ENCODE assay signal across 29 cellular contexts in genomic region chr22:20026204-20026908, GRCh38. TPM values are rescaled to one million over a fixed set of nuclear protein-coding genes. Genes with fewer than 3 reads are reported as not detected.
DNase-seq lines count a peak whose midpoint lies in the region; ATAC-seq, FAIRE-seq and TF ChIP-seq lines count a peak whose summit lies in the region.
"Had no signal": no experiment of that assay in that cellular context is flagged by ENCODE, and none has a peak within 500 bp of the region (broad histone marks: within the 10 kb centered on the region; RNA-seq: fewer than 3 reads in every experiment).

No MANE protein-coding gene starts in this region.

- peaks cover 39% of the 10 kb centered on the region for H3K4me1 Mint-ChIP-seq in memory B cell
- peaks cover 21% of the 10 kb centered on the region for H3K4me1 Mint-ChIP-seq in activated CD4-positive, alpha-beta memory T cell treated with anti-CD3 and anti-CD28 coated beads for 36 hours (ENCODE audit: low read depth)

- in situ Hi-C loops in K562 (cut with MboI), result no loop called here

- no TSS peak for BruUV-seq in K562 (replicated peaks; lab: Mats Ljungman, UMichigan)

- no peak overlapping the region for H3K4me3 ChIP-seq in K562
- H3K4me3 ChIP-seq: esophagus squamous epithelium, GM23338, sigmoid colon, vagina had no signal

- POLR2A ChIA-PET in K562 (lab: Yijun Ruan, JAX), result interaction anchor here (0.5 to 4.4 kb wide), 16 partner anchors 8 to 576 kb away, joined by 3 to 30 read pairs (median 4); no protein-coding TSS in a partner anchor
- POLR2A ChIA-PET in activated CD4-positive, alpha-beta memory T cell treated with anti-CD3 and anti-CD28 coated beads for 36 hours (lab: Charles Lee), result no interaction called here

- H3K4me3 Mint-ChIP-seq in memory B cell, result no peak overlapping the region
- no peak overlapping the region for H3K4me3 Mint-ChIP-seq in activated CD4-positive, alpha-beta memory T cell treated with anti-CD3 and anti-CD28 coated beads for 36 hours
- H3K4me3 Mint-ChIP-seq: activated naive CD4-positive, alpha-beta T cell treated with anti-CD3 and anti-CD28 coated beads, Interleukin-2, amount 50 U/mL, for 24 hours; GM23338; immature natural killer cell; nephron progenitor cell; T-helper 2 cell treated with Interferon-gamma antibody and Interleukin-4, amounts not matched to agents 5 μg/mL and 100 μg/mL, for 36 hours had no signal

- peak overlapping the region; percentile 7 for H3K27ac Mint-ChIP-seq in memory B cell
- no peak overlapping the region for H3K27ac Mint-ChIP-seq in activated CD4-positive, alpha-beta memory T cell treated with anti-CD3 and anti-CD28 coated beads for 36 hours
- H3K27ac Mint-ChIP-seq: activated naive CD4-positive, alpha-beta T cell treated with anti-CD3 and anti-CD28 coated beads, Interleukin-2, amount 50 U/mL, for 24 hours; activated T-helper 1 cell treated with anti-CD3 and anti-CD28 coated beads, Interleukin-12 subunit alpha, Interleukin-12 subunit beta, Interleukin-2, Interleukin-4 antibody, amounts not matched to agents 30 ng/mL and 10 ng/mL and 1 ng/mL, durations not matched to agents 14 hours and 24 hours and 36 hours; GM23338; nephron progenitor cell; T-helper 2 cell treated with Interferon-gamma antibody and Interleukin-4, amounts not matched to agents 5 μg/mL and 100 μg/mL, for 36 hours had no signal

- H3K4me2 ChIP-seq in K562 (ENCODE audit: insufficient read depth, low read length), result peak overlapping the region; percentile 2; the same call in 1 of the 2 replicates
- H3K4me2 ChIP-seq: GM23338 had no signal

- no peaks in the 10 kb centered on the region for H3K9me3 Mint-ChIP-seq in memory B cell
- H3K9me3 Mint-ChIP-seq in activated CD4-positive, alpha-beta memory T cell treated with anti-CD3 and anti-CD28 coated beads for 36 hours, result no peaks in the 10 kb centered on the region
- H3K9me3 Mint-ChIP-seq: activated naive CD4-positive, alpha-beta T cell treated with anti-CD3 and anti-CD28 coated beads, Interleukin-2, amount 50 U/mL, for 24 hours; activated T-helper 1 cell treated with anti-CD3 and anti-CD28 coated beads, Interleukin-12 subunit alpha, Interleukin-12 subunit beta, Interleukin-2, Interleukin-4 antibody, amounts not matched to agents 30 ng/mL and 10 ng/mL and 1 ng/mL, durations not matched to agents 14 hours and 24 hours and 36 hours; GM23338; immature natural killer cell; nephron progenitor cell; T-helper 2 cell treated with Interferon-gamma antibody and Interleukin-4, amounts not matched to agents 5 μg/mL and 100 μg/mL, for 36 hours had no signal

- WGBS in K562 (ENCODE audit: insufficient coverage, low coverage, missing lambda C conversion rate), result 82% methylated on average over 13 of the region's 13 CpGs

- H3K27me3 ChIP-seq in K562 (ENCODE audit: control insufficient read depth in 2 of 2, insufficient read depth in 2 of 2, low read length in 2 of 2), result no peaks in the 10 kb centered on the region; a peak in 1 of 5 replicates
- H3K27me3 ChIP-seq: esophagus squamous epithelium, sigmoid colon, vagina had no signal

- H3K9ac ChIP-seq in K562 (ENCODE audit: insufficient read depth in 1 of 2, low read depth in 2 of 2, low read length in 2 of 2), result no peak overlapping the region
- H3K9ac ChIP-seq: parathyroid adenoma had no signal

- CTCF ChIA-PET in K562 (lab: Yijun Ruan, JAX; ENCODE audit: low intra/inter-chr PET ratio), result interaction anchor here (4.2 kb wide), 1 partner anchor 56 kb away, joined by 30 read pairs; no protein-coding TSS in a partner anchor
- CTCF ChIA-PET in activated CD4-positive, alpha-beta memory T cell treated with anti-CD3 and anti-CD28 coated beads for 36 hours (lab: Charles Lee), result no interaction called here

- H3K27ac ChIP-seq in K562 (ENCODE audit: extremely low read depth, low read depth, low read length) (no peak overlapping the region; the same call in 2 of the 3 replicates), substantia nigra (ENCODE audit: low read depth, low read length, poor library complexity, severe bottlenecking) (peak overlapping the region; percentile 1)
- H3K27ac ChIP-seq: esophagus squamous epithelium, parathyroid adenoma, sigmoid colon, vagina had no signal

- TF ChIP-seq POLR2A in K562 (conservative IDR thresholded peaks at IDR 0.05), result no peak

- TF ChIP-seq CTCF in K562 (IDR thresholded peaks at IDR 0.05 in 2 of 3, conservative IDR thresholded peaks at IDR 0.05 in 1 of 3; ENCODE audit: insufficient read depth in 2 of 3, low read depth in 1 of 3, low read length in 3 of 3), result no peak

- no peak overlapping the region for H2AFZ ChIP-seq in K562 (ENCODE audit: low read depth, low read length)
- H2AFZ ChIP-seq: GM23338, parathyroid adenoma had no signal

- peaks cover 51% of the 10 kb centered on the region for H4K20me1 ChIP-seq in K562 (replicated peaks; ENCODE audit: control insufficient read depth, insufficient read depth, low read length)

- peaks cover 63% of the 10 kb centered on the region for H3K36me3 ChIP-seq in K562 (ENCODE audit: control insufficient read depth, insufficient read depth, low read length)
- H3K36me3 ChIP-seq: vagina had no signal

- TF ChIP-seq EP300 in K562 (IDR thresholded peaks at IDR 0.05; ENCODE audit: low read length), result no peak

- ATAC-seq in Right ventricle myocardium superior (ENCODE audit: poor library complexity) (no peak), left cardiac atrium (no peak), K562 (no peak), memory B cell (ENCODE audit: low read depth) (no peak)
- ATAC-seq: GM23338 had no signal

- peak; percentile 2 for DNase-seq in Right ventricle myocardium superior
- DNase-seq in left cardiac atrium, result no peak
- no peak for DNase-seq in K562 (ENCODE audit: extremely low read depth in 1 of 4, low spot score in 3 of 4)
- DNase-seq in memory B cell (ENCODE audit: low spot score in 2 of 2), result no peak
- DNase-seq in substantia nigra (lab: John Stamatoyannopoulos, UW), result peak in 25 of 49 donors; percentile 17 to 77 (median 41)
- DNase-seq in 8988T, result no peak
- DNase-seq in NCI-H774 (lab: John Stamatoyannopoulos, UW), result no peak
- no peak for DNase-seq in activated CD4-positive, alpha-beta memory T cell treated with anti-CD3 and anti-CD28 coated beads for 36 hours
- DNase-seq: activated CD4-positive, alpha-beta T cell treated with anti-CD3 and anti-CD28 coated beads for 48 hours; esophagus squamous epithelium; foreskin melanocyte; immature natural killer cell; MV-4-11; NCI-H146; NCI-H2107; NCI-H446; NCI-H82; nephron progenitor cell; RPMI8226; sigmoid colon; stimulated activated CD4-positive, alpha-beta T cell treated with anti-CD3 and anti-CD28 coated beads, Interleukin-15, amount 100 ng/mL, for 24 hours; stimulated activated naive CD4-positive, alpha-beta T cell treated with Interleukin-2 at 50 U/mL for 16 hours had no signal

- peaks cover 6% of the 10 kb centered on the region for H3K36me3 Mint-ChIP-seq in memory B cell
- H3K36me3 Mint-ChIP-seq in activated CD4-positive, alpha-beta memory T cell treated with anti-CD3 and anti-CD28 coated beads for 36 hours, result no peaks in the 10 kb centered on the region
- H3K36me3 Mint-ChIP-seq: activated naive CD4-positive, alpha-beta T cell treated with anti-CD3 and anti-CD28 coated beads, Interleukin-2, amount 50 U/mL, for 24 hours had no signal

- TF ChIP-seq RAD21 in K562 (CRISPR knock-in tag; conservative IDR thresholded peaks at IDR 0.05 in 1 of 2, IDR thresholded peaks at IDR 0.05 in 1 of 2), result no peak

- H3K9me3 ChIP-seq in K562 (replicated peaks; ENCODE audit: control insufficient read depth, insufficient read depth, low read depth, low read length), result no peaks in the 10 kb centered on the region
- H3K9me3 ChIP-seq: esophagus squamous epithelium, sigmoid colon, vagina had no signal

- FAIRE-seq in K562 (lab: Jason Lieb, UNC), result no peak
- FAIRE-seq: A204.1 had no signal

- intact Hi-C loops in Right ventricle myocardium superior (cut with DNase I) (no loop called here), left cardiac atrium (cut with DNase I) (no loop called here), K562 (cut with micrococcal nuclease) (loop anchor here (10.0 kb wide), 2 partner anchors 172 to 612 kb away; partner anchors contain the start of genes GNB1L and RTL10)
- intact Hi-C loops in activated CD4-positive, alpha-beta memory T cell treated with anti-CD3 and anti-CD28 coated beads for 36 hours (cut with micrococcal nuclease), result no loop called here

- H3K27me3 Mint-ChIP-seq in memory B cell, result no peaks in the 10 kb centered on the region
- no peaks in the 10 kb centered on the region for H3K27me3 Mint-ChIP-seq in activated CD4-positive, alpha-beta memory T cell treated with anti-CD3 and anti-CD28 coated beads for 36 hours
- H3K27me3 Mint-ChIP-seq: activated naive CD4-positive, alpha-beta T cell treated with anti-CD3 and anti-CD28 coated beads, Interleukin-2, amount 50 U/mL, for 24 hours had no signal

- peaks cover 82% of the 10 kb centered on the region for H3K79me2 ChIP-seq in K562 (ENCODE audit: control insufficient read depth, insufficient read depth, low read length)

- peaks cover 53 to 75% of the 10 kb centered on the region in 2 experiments for H3K4me1 ChIP-seq in K562 (replicated peaks in 1 of 2; ENCODE audit: control insufficient read depth in 2 of 2, insufficient read depth in 2 of 2, low read length in 2 of 2)
- H3K4me1 ChIP-seq: parathyroid adenoma had no signal

- peaks cover 29% of the 10 kb centered on the region for H3K9me1 ChIP-seq in K562 (ENCODE audit: control insufficient read depth, insufficient read depth, low read length)

RNA-seq across cellular contexts. Expression of gene TANGO2, which starts 5.4 kb away (rescaled TPM):
- total RNA-seq in Right ventricle myocardium superior (62.3 TPM), left cardiac atrium (10 to 100 TPM; 55.0 to 80.0 TPM), K562 (2014; rRNA removed) (70.1 and 95.8 TPM in 2 replicates), K562 (2014; rRNA removed; fragmentation: Illumina TruSeq; extraction: Trizol) (36.1 and 45.9 TPM in 2 replicates), K562 (2015; rRNA removed; fragmentation: Illumina TruSeq; extraction: Trizol) (55.8 and 57.2 TPM in 2 replicates), K562 (2021) (94.1 and 97.3 TPM in 2 replicates)
- 160 and 395 TPM in 2 replicates for total RNA-seq in K562 (2011; cell fraction: chromatin; rRNA removed; ENCODE audit: low replicate concordance)
- total RNA-seq in K562 (2011; cell fraction: nucleolus; rRNA removed), result 227 and 229 TPM in 2 replicates
- 196 and 211 TPM in 2 replicates for total RNA-seq in K562 (2011; cell fraction: nucleoplasm; rRNA removed)
- polyA plus RNA-seq in K562 (2011; rRNA removed) (94.9 and 115 TPM in 2 replicates), K562 (2014; fragmentation: Illumina TruSeq; extraction: Trizol) (88.3 and 89.4 TPM in 2 replicates), K562 (2014; fragmentation: Nextera tagmentation; extraction: Ambion mirVana) (10 to 100 TPM; 15.5 to 17.5 TPM), K562 (2014; rRNA removed) (89.6 and 92.5 TPM in 2 replicates)
- 157 and 209 TPM in 2 replicates for polyA plus RNA-seq in K562 (2011; cell fraction: cytosol; rRNA removed)
- 157 and 195 TPM in 2 replicates for polyA plus RNA-seq in K562 (2011; cell fraction: nucleus; rRNA removed)
- polyA plus RNA-seq in K562 (2012), result 68.2 and 73.0 TPM in 2 replicates
- 130 and 186 TPM in 2 replicates for polyA minus RNA-seq in K562 (2011; rRNA and poly(A)+ RNA removed)
- polyA minus RNA-seq in K562 (2011; cell fraction: cytosol; rRNA and poly(A)+ RNA removed), result 73.2 and 76.1 TPM in 2 replicates
- 63.1 and 85.0 TPM in 2 replicates for polyA minus RNA-seq in K562 (2011; cell fraction: nucleus; rRNA and poly(A)+ RNA removed)
- 10 to 100 TPM; 20.7 to 23.6 TPM for total RNA-seq in activated CD4-positive, alpha-beta memory T cell treated with anti-CD3 and anti-CD28 coated beads for 36 hours

RNA-seq across cellular contexts. Expression of gene ARVCF, which starts 9.7 kb away (rescaled TPM):
- total RNA-seq in Right ventricle myocardium superior (31.4 TPM), left cardiac atrium (10 to 100 TPM; 12.5 to 13.4 TPM), K562 (2014; rRNA removed) (49.3 and 54.2 TPM in 2 replicates), K562 (2014; rRNA removed; fragmentation: Illumina TruSeq; extraction: Trizol) (2.2 and 4.5 TPM in 2 replicates), K562 (2015; rRNA removed; fragmentation: Illumina TruSeq; extraction: Trizol) (13.3 and 15.6 TPM in 2 replicates), K562 (2021) (46.5 and 50.6 TPM in 2 replicates)
- total RNA-seq in K562 (2011; cell fraction: chromatin; rRNA removed; ENCODE audit: low replicate concordance), result 114 and 328 TPM in 2 replicates
- total RNA-seq in K562 (2011; cell fraction: nucleolus; rRNA removed), result 214 and 270 TPM in 2 replicates
- total RNA-seq in K562 (2011; cell fraction: nucleoplasm; rRNA removed), result 106 and 131 TPM in 2 replicates
- polyA plus RNA-seq in K562 (2011; rRNA removed) (35.2 and 71.6 TPM in 2 replicates), K562 (2014; fragmentation: Illumina TruSeq; extraction: Trizol) (8.0 and 15.9 TPM in 2 replicates), K562 (2014; fragmentation: Nextera tagmentation; extraction: Ambion mirVana) (under 1 TPM; 0.03 to 0.17 TPM), K562 (2014; rRNA removed) (42.5 and 97.4 TPM in 2 replicates)
- polyA plus RNA-seq in K562 (2011; cell fraction: cytosol; rRNA removed), result 134 and 673 TPM in 2 replicates
- polyA plus RNA-seq in K562 (2011; cell fraction: nucleus; rRNA removed), result 407 and 424 TPM in 2 replicates
- 30.0 and 31.2 TPM in 2 replicates for polyA plus RNA-seq in K562 (2012)
- 15.1 and 15.6 TPM in 2 replicates for polyA minus RNA-seq in K562 (2011; rRNA and poly(A)+ RNA removed)
- polyA minus RNA-seq in K562 (2011; cell fraction: cytosol; rRNA and poly(A)+ RNA removed), result 24.6 and 52.4 TPM in 2 replicates
- 96.8 and 145 TPM in 2 replicates for polyA minus RNA-seq in K562 (2011; cell fraction: nucleus; rRNA and poly(A)+ RNA removed)
- 1 to 10 TPM; 1.5 to 2.4 TPM for total RNA-seq in activated CD4-positive, alpha-beta memory T cell treated with anti-CD3 and anti-CD28 coated beads for 36 hours

RNA-seq across cellular contexts. Expression of gene DGCR8, which starts 53.7 kb away (rescaled TPM):
- total RNA-seq in Right ventricle myocardium superior, result 15.4 TPM
- 10 to 100 TPM; 13.3 to 19.9 TPM for total RNA-seq in left cardiac atrium
- total RNA-seq in K562 (2011; cell fraction: chromatin; rRNA removed; ENCODE audit: low replicate concordance), result 638 and 1,105 TPM in 2 replicates
- total RNA-seq in K562 (2011; cell fraction: nucleolus; rRNA removed), result 550 and 577 TPM in 2 replicates
- 502 and 511 TPM in 2 replicates for total RNA-seq in K562 (2011; cell fraction: nucleoplasm; rRNA removed)
- total RNA-seq in K562 (2014; rRNA removed), result 107 and 108 TPM in 2 replicates
- 43.7 and 49.4 TPM in 2 replicates for total RNA-seq in K562 (2014; rRNA removed; fragmentation: Illumina TruSeq; extraction: Trizol)
- total RNA-seq in K562 (2015; rRNA removed; fragmentation: Illumina TruSeq; extraction: Trizol), result 80.1 and 81.2 TPM in 2 replicates
- total RNA-seq in K562 (2021), result 116 and 119 TPM in 2 replicates
- 81.8 and 155 TPM in 2 replicates for polyA plus RNA-seq in K562 (2011; rRNA removed)
- polyA plus RNA-seq in K562 (2011; cell fraction: cytosol; rRNA removed), result 51.2 and 92.7 TPM in 2 replicates
- polyA plus RNA-seq in K562 (2011; cell fraction: nucleus; rRNA removed), result 1,167 and 1,418 TPM in 2 replicates
- 76.7 and 85.3 TPM in 2 replicates for polyA plus RNA-seq in K562 (2012)
- 70.4 and 75.0 TPM in 2 replicates for polyA plus RNA-seq in K562 (2014; fragmentation: Illumina TruSeq; extraction: Trizol)
- polyA plus RNA-seq in K562 (2014; fragmentation: Nextera tagmentation; extraction: Ambion mirVana), result 1 to 10 TPM; 5.9 to 7.7 TPM
- polyA plus RNA-seq in K562 (2014; rRNA removed), result 135 and 144 TPM in 2 replicates
- polyA minus RNA-seq in K562 (2011; rRNA and poly(A)+ RNA removed), result 62.1 and 82.0 TPM in 2 replicates
- polyA minus RNA-seq in K562 (2011; cell fraction: cytosol; rRNA and poly(A)+ RNA removed), result 35.2 and 46.4 TPM in 2 replicates
- 210 and 349 TPM in 2 replicates for polyA minus RNA-seq in K562 (2011; cell fraction: nucleus; rRNA and poly(A)+ RNA removed)
- 10 to 100 TPM; 33.4 to 34.3 TPM for total RNA-seq in activated CD4-positive, alpha-beta memory T cell treated with anti-CD3 and anti-CD28 coated beads for 36 hours

Comparison
In these comparisons a context has a peak if more than half of its experiments do, and no peak if none do; other contexts are left out.
1. DNase-seq: peak in Right ventricle myocardium superior (single experiment) and substantia nigra (25 of 49); none in left cardiac atrium (single experiment), K562 (0 of 4), memory B cell (0 of 2), 8988T (single experiment), NCI-H774 (single experiment) and activated CD4-positive, alpha-beta memory T cell treated with anti-CD3 and anti-CD28 coated beads for 36 hours (single experiment).